ENCODE assay signal across 15 cellular contexts in the genomic region with DNA sequence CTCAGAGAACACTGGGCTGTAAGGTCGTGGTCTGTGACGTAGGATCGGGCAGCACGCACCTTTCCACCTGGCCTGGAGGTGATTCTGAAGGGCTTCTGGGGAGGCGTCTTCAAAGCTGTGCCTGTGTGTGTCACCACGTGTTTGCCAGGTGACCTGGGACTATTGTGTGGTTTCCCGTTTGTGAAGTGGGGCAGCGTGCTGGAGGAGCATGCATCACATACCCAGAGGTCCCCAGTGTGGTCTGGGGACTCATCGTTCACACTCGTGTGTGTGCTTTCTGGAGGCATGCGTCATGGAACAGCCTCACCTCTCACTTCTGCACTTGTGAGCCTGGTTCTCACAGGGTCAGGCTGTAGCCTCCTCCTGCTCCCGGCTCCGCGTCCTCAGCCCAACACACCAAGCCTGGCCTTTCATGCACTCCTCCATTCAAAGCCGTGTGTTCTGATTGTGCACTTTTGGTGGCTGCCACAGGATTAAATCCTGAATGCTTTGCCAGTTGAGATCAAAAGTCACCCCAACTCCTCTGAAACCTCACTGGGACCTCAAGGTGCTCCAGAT.
"Had no signal": no experiment of that assay in that cellular context is flagged by ENCODE, and none has a peak within 500 bp of the region (broad histone marks: within the 10 kb centered on the region; RNA-seq: fewer than 3 reads in every experiment).

No MANE protein-coding gene starts in this region.

- H3K4me1 Mint-ChIP-seq: activated T-helper 17 cell treated with anti-CD3 and anti-CD28 coated beads, Interleukin-2, amount 50 U/mL, for 72 hours; endodermal cell; naive B cell had no signal

- DNase-seq: activated CD4-positive, alpha-beta T cell treated with anti-CD3 and anti-CD28 coated beads for 1 hour; activated CD4-positive, alpha-beta T cell treated with anti-CD3 and anti-CD28 coated beads, Interleukin-2, amount 50 U/mL, for 4 hours; activated naive CD4-positive, alpha-beta T cell treated with Interleukin-2 at 50 U/mL for 16 hours; endodermal cell; erythroblast; heart right ventricle; mammary epithelial cell; naive B cell; stimulated activated naive CD4-positive, alpha-beta T cell treated with Interleukin-2 at 50 U/mL for 16 hours had no signal

- H3K27ac Mint-ChIP-seq: activated T-helper 17 cell treated with anti-CD3 and anti-CD28 coated beads, Interleukin-2, amount 50 U/mL, for 72 hours; endodermal cell; naive B cell had no signal

- H3K36me3 ChIP-seq: gastroesophageal sphincter had no signal

- H3K27me3 Mint-ChIP-seq: activated T-helper 17 cell treated with anti-CD3 and anti-CD28 coated beads, Interleukin-2, amount 50 U/mL, for 72 hours had no signal

- ATAC-seq: activated T-helper 17 cell treated with anti-CD3 and anti-CD28 coated beads, Interleukin-2, amount 50 U/mL, for 72 hours; gastroesophageal sphincter; left colon had no signal

- H3K27ac ChIP-seq: dorsolateral prefrontal cortex, gastroesophageal sphincter, heart right ventricle, parathyroid adenoma, upper lobe of left lung had no signal

- H3K4me3 ChIP-seq: dorsolateral prefrontal cortex, gastroesophageal sphincter, heart right ventricle, upper lobe of left lung had no signal

- H3K27me3 ChIP-seq: gastroesophageal sphincter, heart right ventricle, upper lobe of left lung had no signal

- H3K4me3 Mint-ChIP-seq: activated T-helper 17 cell treated with anti-CD3 and anti-CD28 coated beads, Interleukin-2, amount 50 U/mL, for 72 hours; endodermal cell; naive B cell had no signal

- H3K4me1 ChIP-seq: gastroesophageal sphincter, heart right ventricle, parathyroid adenoma, upper lobe of left lung had no signal
